Comparison of ENCODE assay signal across 8 cellular contexts in the genomic region with DNA sequence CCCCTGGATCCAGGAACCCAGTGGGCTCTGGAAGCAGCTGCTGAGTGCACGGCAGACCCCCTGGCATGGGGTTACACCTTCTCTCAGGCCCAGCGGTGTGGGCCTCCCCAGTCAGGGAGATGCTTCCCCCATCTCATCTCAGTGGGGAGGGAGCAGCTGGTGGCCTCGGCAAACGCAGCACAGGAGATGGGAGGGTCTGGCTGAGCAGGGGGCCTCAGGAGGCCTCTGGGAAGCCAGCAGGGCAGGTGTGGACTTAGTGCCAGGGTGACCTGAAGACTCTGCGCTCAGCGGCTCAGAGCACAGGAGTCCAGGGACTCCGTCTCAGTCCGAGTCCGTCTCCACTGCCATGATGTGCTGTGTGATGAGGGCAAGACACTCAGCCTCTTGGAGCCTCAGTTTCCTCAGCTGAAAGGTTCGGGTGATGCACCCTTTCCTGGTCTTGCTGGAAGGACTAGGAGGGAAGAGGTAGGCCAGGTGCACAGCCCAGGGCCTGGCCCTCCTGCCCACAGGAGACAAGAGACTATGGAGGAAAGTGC.
DNase-seq lines count a peak whose midpoint lies in the region; ATAC-seq and TF ChIP-seq lines count a peak whose summit lies in the region.

No MANE protein-coding gene starts in this region.

- H3K4me3 Mint-ChIP-seq in T-helper 17 cell (peak overlapping the region; percentile 97), Caco-2 (ENCODE audit: unreplicated experiment) (no peak overlapping the region)

- ATAC-seq in T-helper 17 cell (no peak), gastrocnemius medialis (no peak)

- DNase-seq in GM06990 (ENCODE audit: extremely low read depth, insufficient read length) (no peak), T-helper 17 cell (no peak), foreskin fibroblast (no peak), gastrocnemius medialis (no peak), DMS79 (lab: John Stamatoyannopoulos, UW) (no peak), NCI-H524 treated with DMSO at 0.1 percent for 48 hours (lab: John Stamatoyannopoulos, UW) (no peak), NCI-H446 treated with DMSO at 0.1 percent for 48 hours (lab: John Stamatoyannopoulos, UW) (no peak), Caco-2 (no peak)

- TF ChIP-seq POLR2A in gastrocnemius medialis (IDR thresholded peaks at IDR 0.05) = no peak

- no peak overlapping the region for H3K27ac ChIP-seq in gastrocnemius medialis

- intact Hi-C loops in gastrocnemius medialis (cut with DNase I; ENCODE audit: low total_unique reads) (no loop called here), Caco-2 (cut with micrococcal nuclease; ENCODE audit: unreplicated experiment) (no loop called here)

- H3K27ac Mint-ChIP-seq in T-helper 17 cell = no peak overlapping the region
- H3K27ac Mint-ChIP-seq in Caco-2 (ENCODE audit: unreplicated experiment) = no peak overlapping the region

- H3K4me1 Mint-ChIP-seq in T-helper 17 cell (peaks cover 25% of the 10 kb centered on the region), Caco-2 (ENCODE audit: low read depth, unreplicated experiment) (no peaks in the 10 kb centered on the region)

- no peaks in the 10 kb centered on the region for H3K9me3 ChIP-seq in T-helper 17 cell (ENCODE audit: control insufficient read depth, low read length, poor library complexity, severe bottlenecking)
- H3K9me3 ChIP-seq in gastrocnemius medialis = no peaks in the 10 kb centered on the region
- no peaks in the 10 kb centered on the region for H3K9me3 ChIP-seq in Caco-2

- POLR2A ChIA-PET in Caco-2 (lab: Charles Lee) = no interaction called here

- H3K4me3 ChIP-seq in GM06990 (replicated peaks; ENCODE audit: low read depth, low read length) (peak overlapping the region; percentile 92), foreskin fibroblast (ENCODE audit: low read depth in 1 of 2, low read length in 2 of 2) (peak overlapping the region; percentile 63 to 74), gastrocnemius medialis (peak overlapping the region in 3 of 4 donors; percentile 70 to 97 (median 75)), Caco-2 (ENCODE audit: low read depth, low read length) (no peak overlapping the region)

- no peaks in the 10 kb centered on the region for H3K27me3 Mint-ChIP-seq in T-helper 17 cell
- peaks cover 4% of the 10 kb centered on the region for H3K27me3 Mint-ChIP-seq in Caco-2 (ENCODE audit: insufficient read depth, unreplicated experiment)

- in situ Hi-C loops in gastrocnemius medialis (cut with MboI; ENCODE audit: low sequenced_read_pairs in 4 of 4) = no loop called here

- no peak for TF ChIP-seq CTCF in GM06990 (IDR thresholded peaks at IDR 0.05; ENCODE audit: insufficient read depth, low read length, poor library complexity, severe bottlenecking)
- no peak for TF ChIP-seq CTCF in foreskin fibroblast (IDR thresholded peaks at IDR 0.05; ENCODE audit: low read depth, low read length)
- no peak for TF ChIP-seq CTCF in gastrocnemius medialis (IDR thresholded peaks at IDR 0.05 in 4 of 5, conservative IDR thresholded peaks at IDR 0.05 in 1 of 5)
- TF ChIP-seq CTCF in Caco-2 (IDR thresholded peaks at IDR 0.05; ENCODE audit: insufficient read depth in 1 of 2, low read depth in 1 of 2, low read length in 1 of 2, severe bottlenecking in 1 of 2, unreplicated experiment in 1 of 2) = no peak

- BruUV-seq in Caco-2 (replicated peaks; lab: Mats Ljungman, UMichigan) = no TSS peak

- CTCF ChIA-PET in Caco-2 (lab: Charles Lee) = no interaction called here

- H3K9me3 Mint-ChIP-seq in Caco-2 (ENCODE audit: unreplicated experiment) = no peaks in the 10 kb centered on the region

- H3K36me3 ChIP-seq in GM06990 (ENCODE audit: control insufficient read depth, insufficient read depth, low read length) (no peaks in the 10 kb centered on the region), gastrocnemius medialis (no peaks in the 10 kb centered on the region), Caco-2 (ENCODE audit: control insufficient read depth, insufficient read depth, low read length) (no peaks in the 10 kb centered on the region)

- H3K4me1 ChIP-seq in gastrocnemius medialis (peaks cover 0 to 13% of the 10 kb centered on the region in 2 donors), Caco-2 (no peaks in the 10 kb centered on the region)

- H3K27me3 ChIP-seq in GM06990 (replicated peaks; ENCODE audit: control insufficient read depth, insufficient read depth, low read length) = no peaks in the 10 kb centered on the region
- H3K27me3 ChIP-seq in gastrocnemius medialis = peaks cover 15 to 21% (median 16%) of the 10 kb centered on the region in 3 donors
- H3K27me3 ChIP-seq in Caco-2 (replicated peaks; ENCODE audit: control insufficient read depth, insufficient read depth, low read length) = no peaks in the 10 kb centered on the region

- H3K36me3 Mint-ChIP-seq in T-helper 17 cell (ENCODE audit: low read depth) (peaks cover 3% of the 10 kb centered on the region), Caco-2 (ENCODE audit: insufficient read depth, unreplicated experiment) (peaks cover 6% of the 10 kb centered on the region)
